ENCODE assay signal across 8 cellular contexts in the genomic region with DNA sequence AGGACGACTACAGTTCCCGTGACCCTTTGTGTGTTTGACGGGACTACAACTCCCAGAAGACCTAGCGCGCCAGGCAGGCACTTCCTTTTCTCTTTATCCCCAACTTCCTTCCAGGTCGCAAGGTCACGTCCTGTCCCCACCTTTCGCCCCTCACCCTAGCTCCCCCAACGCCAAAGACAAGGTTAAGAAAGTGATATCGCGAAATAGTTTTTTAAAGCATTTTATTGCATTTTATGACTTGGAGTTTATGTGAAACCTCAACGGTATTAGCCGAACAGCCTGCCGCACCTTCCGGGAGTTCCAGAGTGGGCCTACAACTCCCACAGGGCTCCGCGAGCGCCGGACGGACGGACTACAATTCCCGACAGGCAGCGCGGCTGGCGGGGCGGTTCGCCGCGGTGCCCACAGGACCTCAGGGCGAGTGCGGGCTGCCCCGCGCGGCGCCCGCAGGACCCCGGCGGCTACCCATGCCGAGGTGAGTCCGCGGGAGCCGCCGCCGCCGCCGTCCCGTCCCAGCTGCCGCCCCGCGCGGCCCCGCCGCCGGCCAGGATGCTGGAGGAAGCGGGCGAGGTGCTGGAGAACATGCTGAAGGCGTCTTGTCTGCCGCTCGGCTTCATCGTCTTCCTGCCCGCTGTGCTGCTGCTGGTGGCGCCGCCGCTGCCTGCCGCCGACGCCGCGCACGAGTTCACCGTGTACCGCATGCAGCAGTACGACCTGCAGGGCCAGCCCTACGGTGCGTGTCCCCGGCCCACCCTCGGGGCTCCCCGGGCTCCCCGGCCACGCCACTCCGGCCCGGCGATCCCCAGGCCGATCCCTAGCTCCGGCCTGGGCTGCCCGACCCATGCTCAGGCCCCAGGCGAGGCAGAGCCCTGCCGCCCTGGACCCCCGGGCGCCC. TPM values are rescaled to one million over a fixed set of nuclear protein-coding genes. Genes with fewer than 3 reads are reported as not detected.
DNase-seq lines count a peak whose midpoint lies in the region; ATAC-seq and TF ChIP-seq lines count a peak whose summit lies in the region.

A gene with protein sequence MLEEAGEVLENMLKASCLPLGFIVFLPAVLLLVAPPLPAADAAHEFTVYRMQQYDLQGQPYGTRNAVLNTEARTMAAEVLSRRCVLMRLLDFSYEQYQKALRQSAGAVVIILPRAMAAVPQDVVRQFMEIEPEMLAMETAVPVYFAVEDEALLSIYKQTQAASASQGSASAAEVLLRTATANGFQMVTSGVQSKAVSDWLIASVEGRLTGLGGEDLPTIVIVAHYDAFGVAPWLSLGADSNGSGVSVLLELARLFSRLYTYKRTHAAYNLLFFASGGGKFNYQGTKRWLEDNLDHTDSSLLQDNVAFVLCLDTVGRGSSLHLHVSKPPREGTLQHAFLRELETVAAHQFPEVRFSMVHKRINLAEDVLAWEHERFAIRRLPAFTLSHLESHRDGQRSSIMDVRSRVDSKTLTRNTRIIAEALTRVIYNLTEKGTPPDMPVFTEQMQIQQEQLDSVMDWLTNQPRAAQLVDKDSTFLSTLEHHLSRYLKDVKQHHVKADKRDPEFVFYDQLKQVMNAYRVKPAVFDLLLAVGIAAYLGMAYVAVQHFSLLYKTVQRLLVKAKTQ (plus strand): TSS at position 449 of the 895 bp plus-strand sequence. CDS start 101 bp downstream, at position 550.

- H3K9me3 ChIP-seq in ascending aorta (no peaks in the 10 kb centered on the region), right cardiac atrium (ENCODE audit: control insufficient read depth, low read length) (no peaks in the 10 kb centered on the region), uterus (no peaks in the 10 kb centered on the region)

- H3K27ac ChIP-seq in ascending aorta (peak within 1 kb of the TSS; percentile 60 to 75), right cardiac atrium (ENCODE audit: low read length) (peak within 1 kb of the TSS; percentile 73), uterus (peak within 1 kb of the TSS; percentile 84 to 88)

- ATAC-seq in GM18498 (IDR thresholded peaks at IDR 0.05; ENCODE audit: unreplicated experiment), result peak; percentile 80
- ATAC-seq in HG02970 (IDR thresholded peaks at IDR 0.05; ENCODE audit: low FRiP score, unreplicated experiment), result peak; percentile 77
- ATAC-seq in right cardiac atrium, result peak; percentile 94 to 95

- H3K36me3 ChIP-seq in ascending aorta (no peaks in the 10 kb centered on the region), uterus (no peaks in the 10 kb centered on the region)

- peak in 1 of 2 donors; percentile 65 for TF ChIP-seq POLR2A in uterus (IDR thresholded peaks at IDR 0.05)

- intact Hi-C loops in ascending aorta (cut with DNase I), result loop anchor here (1.0 kb wide), 2 partner anchors 235 to 240 kb away; no protein-coding TSS in a partner anchor
- intact Hi-C loops in right cardiac atrium (cut with DNase I), result no loop called here
- intact Hi-C loops in uterus (cut with DNase I; ENCODE audit: low total_unique reads), result no loop called here

- H3K4me3 ChIP-seq in ascending aorta, result peak within 1 kb of the TSS; percentile 89 to 98
- peak within 1 kb of the TSS; percentile 90 for H3K4me3 ChIP-seq in right cardiac atrium (ENCODE audit: low read length)
- H3K4me3 ChIP-seq in uterus, result peak within 1 kb of the TSS; percentile 56 to 99

- TF ChIP-seq CTCF in ascending aorta (IDR thresholded peaks at IDR 0.05), result no peak
- no peak for TF ChIP-seq CTCF in uterus (IDR thresholded peaks at IDR 0.05)

- WGBS in right cardiac atrium, result under 1% methylated on average over 90 of the region's 90 CpGs

- no peaks in the 10 kb centered on the region for H3K27me3 Mint-ChIP-seq in T-helper 2 cell treated with Interferon-gamma antibody and Interleukin-4, amounts not matched to agents 5 μg/mL and 100 μg/mL, for 36 hours (ENCODE audit: low read depth)

- no peaks in the 10 kb centered on the region for H3K27me3 ChIP-seq in ascending aorta
- no peaks in the 10 kb centered on the region for H3K27me3 ChIP-seq in right cardiac atrium (ENCODE audit: control insufficient read depth, insufficient read depth)
- H3K27me3 ChIP-seq in uterus, result no peaks in the 10 kb centered on the region

- H3K4me3 Mint-ChIP-seq in T-helper 2 cell treated with Interferon-gamma antibody and Interleukin-4, amounts not matched to agents 5 μg/mL and 100 μg/mL, for 36 hours, result peak within 1 kb of the TSS; percentile 93

- peaks cover 42% of the 10 kb centered on the region for H3K36me3 Mint-ChIP-seq in T-helper 2 cell treated with Interferon-gamma antibody and Interleukin-4, amounts not matched to agents 5 μg/mL and 100 μg/mL, for 36 hours (ENCODE audit: low read depth)

- peaks cover 13 to 16% of the 10 kb centered on the region in 2 donors for H3K4me1 ChIP-seq in ascending aorta
- peaks cover 6% of the 10 kb centered on the region for H3K4me1 ChIP-seq in right cardiac atrium (ENCODE audit: control insufficient read depth, insufficient read depth, low read length)
- H3K4me1 ChIP-seq in uterus, result peaks cover 0 to 16% of the 10 kb centered on the region in 2 donors

- peaks cover 38% of the 10 kb centered on the region for H3K4me1 Mint-ChIP-seq in T-helper 2 cell treated with Interferon-gamma antibody and Interleukin-4, amounts not matched to agents 5 μg/mL and 100 μg/mL, for 36 hours (ENCODE audit: low read depth)

- H3K9me3 Mint-ChIP-seq in T-helper 2 cell treated with Interferon-gamma antibody and Interleukin-4, amounts not matched to agents 5 μg/mL and 100 μg/mL, for 36 hours, result no peaks in the 10 kb centered on the region

- peak; percentile 84 to 91 for DNase-seq in NCI-H1930 (lab: John Stamatoyannopoulos, UW)
- DNase-seq in T-helper 2 cell treated with Interferon-gamma antibody and Interleukin-4, amounts not matched to agents 5 μg/mL and 100 μg/mL, for 36 hours (ENCODE audit: low spot score), result peak; percentile 93
- DNase-seq in ascending aorta (ENCODE audit: low spot score in 2 of 2), result peak; percentile 78 to 96
- DNase-seq in right cardiac atrium, result peak; percentile 95 to 98 (median 98)
- peak; percentile 72 for DNase-seq in pulmonary artery endothelial cell (ENCODE audit: low read depth, low spot score)
- peak; percentile 95 for DNase-seq in uterus

- peak within 1 kb of the TSS; percentile 87 for H3K27ac Mint-ChIP-seq in T-helper 2 cell treated with Interferon-gamma antibody and Interleukin-4, amounts not matched to agents 5 μg/mL and 100 μg/mL, for 36 hours

RNA-seq across cellular contexts. Expression of the gene that starts here (rescaled TPM):
- 118 TPM for total RNA-seq in ascending aorta
- total RNA-seq in right cardiac atrium, result 10 to 100 TPM; 25.8 to 36.6 (median 27.9) TPM
- 20.3 TPM for polyA plus RNA-seq in right cardiac atrium
- total RNA-seq in pulmonary artery endothelial cell, result 61.1 and 76.9 TPM in 2 replicates
- 10 to 100 TPM; 19.2 to 37.3 (median 28.2) TPM for total RNA-seq in uterus

Comparison
In these comparisons a context has a peak if more than half of its experiments do, and no peak if none do; other contexts are left out.
1. Peak in every context shown above with its lines: DNase-seq, ATAC-seq, H3K4me3 ChIP-seq and H3K27ac ChIP-seq.